In genomic region chr16:66979011-66979717, GRCh38 we compare ENCODE assay signal across 10 cellular contexts. TPM values are rescaled to one million over a fixed set of nuclear protein-coding genes. Genes with fewer than 3 reads are reported as not detected.
DNase-seq lines count a peak whose midpoint lies in the region; ATAC-seq and TF ChIP-seq lines count a peak whose summit lies in the region.
"Had no signal": no experiment of that assay in that cellular context is flagged by ENCODE, and none has a peak within 500 bp of the region (broad histone marks: within the 10 kb centered on the region; RNA-seq: fewer than 3 reads in every experiment).

No MANE protein-coding gene starts in this region.

- no peaks in the 10 kb centered on the region for H3K27me3 Mint-ChIP-seq in activated naive CD8-positive, alpha-beta T cell treated with anti-CD3 and anti-CD28 coated beads, Interleukin-2, amount 10 ng/mL, durations not matched to agents 7 days and 5 days
- peaks cover 10% of the 10 kb centered on the region for H3K27me3 Mint-ChIP-seq in activated naive CD8-positive, alpha-beta T cell treated with anti-CD3 and anti-CD28 coated beads, Interleukin-2, amount 50 U/mL, for 24 hours

- DNase-seq in activated naive CD8-positive, alpha-beta T cell treated with anti-CD3 and anti-CD28 coated beads, Interleukin-2, amount 10 ng/mL, durations not matched to agents 7 days and 5 days, result no peak
- no peak for DNase-seq in activated naive CD8-positive, alpha-beta T cell treated with anti-CD3 and anti-CD28 coated beads, Interleukin-2, amount 50 U/mL, for 24 hours
- DNase-seq in heart left ventricle (peak in 4 of 5 donors; percentile 40 to 65 (median 62)), aorta (peak; percentile 85 to 92), ovary (no peak), COLO829 (ENCODE audit: low spot score) (no peak)
- DNase-seq: activated CD8-positive, alpha-beta memory T cell treated with anti-CD3 and anti-CD28 coated beads, Interleukin-2, amount 50 U/mL, for 48 hours; GDM1; NCI-H2081 treated with DMSO at 0.1 percent for 48 hours had no signal

- H3K9me3 Mint-ChIP-seq in activated naive CD8-positive, alpha-beta T cell treated with anti-CD3 and anti-CD28 coated beads, Interleukin-2, amount 10 ng/mL, durations not matched to agents 7 days and 5 days, result no peaks in the 10 kb centered on the region
- no peaks in the 10 kb centered on the region for H3K9me3 Mint-ChIP-seq in activated naive CD8-positive, alpha-beta T cell treated with anti-CD3 and anti-CD28 coated beads, Interleukin-2, amount 50 U/mL, for 24 hours

- H3K27ac Mint-ChIP-seq in activated naive CD8-positive, alpha-beta T cell treated with anti-CD3 and anti-CD28 coated beads, Interleukin-2, amount 10 ng/mL, durations not matched to agents 7 days and 5 days, result peak overlapping the region; percentile 64
- no peak overlapping the region for H3K27ac Mint-ChIP-seq in activated naive CD8-positive, alpha-beta T cell treated with anti-CD3 and anti-CD28 coated beads, Interleukin-2, amount 50 U/mL, for 24 hours

- no peak for ATAC-seq in activated naive CD8-positive, alpha-beta T cell treated with anti-CD3 and anti-CD28 coated beads, Interleukin-2, amount 10 ng/mL, durations not matched to agents 7 days and 5 days (ENCODE audit: low read depth)
- ATAC-seq in activated naive CD8-positive, alpha-beta T cell treated with anti-CD3 and anti-CD28 coated beads, Interleukin-2, amount 50 U/mL, for 24 hours, result no peak
- ATAC-seq in heart left ventricle (peak; percentile 38 to 73 (median 60)), aorta (ENCODE audit: low FRiP score) (peak; percentile 64)

- no peak overlapping the region for H3K4me3 Mint-ChIP-seq in activated naive CD8-positive, alpha-beta T cell treated with anti-CD3 and anti-CD28 coated beads, Interleukin-2, amount 10 ng/mL, durations not matched to agents 7 days and 5 days
- H3K4me3 Mint-ChIP-seq in activated naive CD8-positive, alpha-beta T cell treated with anti-CD3 and anti-CD28 coated beads, Interleukin-2, amount 50 U/mL, for 24 hours, result no peak overlapping the region

- peaks cover 58% of the 10 kb centered on the region for H3K4me1 Mint-ChIP-seq in activated naive CD8-positive, alpha-beta T cell treated with anti-CD3 and anti-CD28 coated beads, Interleukin-2, amount 10 ng/mL, durations not matched to agents 7 days and 5 days
- peaks cover 48% of the 10 kb centered on the region for H3K4me1 Mint-ChIP-seq in activated naive CD8-positive, alpha-beta T cell treated with anti-CD3 and anti-CD28 coated beads, Interleukin-2, amount 50 U/mL, for 24 hours

- H3K27me3 ChIP-seq in heart left ventricle, result no peaks in the 10 kb centered on the region
- no peaks in the 10 kb centered on the region for H3K27me3 ChIP-seq in aorta (ENCODE audit: control insufficient read depth in 1 of 2, insufficient read depth in 2 of 2, low read length in 1 of 2)
- H3K27me3 ChIP-seq in ovary, result no peaks in the 10 kb centered on the region

- no peak for TF ChIP-seq CTCF in heart left ventricle (IDR thresholded peaks at IDR 0.05)
- no peak for TF ChIP-seq CTCF in ovary (IDR thresholded peaks at IDR 0.05)

- peaks cover 0 to 9% (median 0%) of the 10 kb centered on the region in 12 donors for H3K4me1 ChIP-seq in heart left ventricle
- no peaks in the 10 kb centered on the region for H3K4me1 ChIP-seq in aorta (ENCODE audit: control insufficient read depth in 1 of 2, insufficient read depth in 2 of 2, low read length in 2 of 2)
- H3K4me1 ChIP-seq in ovary (ENCODE audit: insufficient read depth), result no peaks in the 10 kb centered on the region

- WGBS in heart left ventricle, 4 donors, result 59 to 67% (median 64%) methylated on average over 11 to 16 of the region's 16 CpGs
- WGBS in aorta, 2 donors, result 47 to 58% methylated on average over 16 of the region's 16 CpGs
- WGBS in ovary, 3 donors, result 43 to 63% (median 49%) methylated on average over 15 to 16 of the region's 16 CpGs

- no peak for TF ChIP-seq EP300 in ovary (IDR thresholded peaks at IDR 0.05)

- TF ChIP-seq POLR2A in heart left ventricle (IDR thresholded peaks at IDR 0.05) (no peak), ovary (IDR thresholded peaks at IDR 0.05) (no peak)

- no peak overlapping the region for H3K4me3 ChIP-seq in heart left ventricle
- H3K4me3 ChIP-seq in aorta (ENCODE audit: low read length in 2 of 2), result no peak overlapping the region
- H3K4me3 ChIP-seq in ovary, result no peak overlapping the region
- H3K4me3 ChIP-seq: skin epidermis had no signal

- no peaks in the 10 kb centered on the region for H3K36me3 ChIP-seq in heart left ventricle
- H3K36me3 ChIP-seq in aorta (ENCODE audit: control insufficient read depth in 1 of 2, insufficient read depth in 2 of 2, low read length in 1 of 2), result no peaks in the 10 kb centered on the region
- no peaks in the 10 kb centered on the region for H3K36me3 ChIP-seq in ovary

- peaks cover 0 to 2% (median 0%) of the 10 kb centered on the region in 12 donors for H3K9me3 ChIP-seq in heart left ventricle
- no peaks in the 10 kb centered on the region for H3K9me3 ChIP-seq in aorta (ENCODE audit: control insufficient read depth, low read length)
- H3K9me3 ChIP-seq in ovary, result no peaks in the 10 kb centered on the region

- peaks cover 4% of the 10 kb centered on the region for H3K36me3 Mint-ChIP-seq in activated naive CD8-positive, alpha-beta T cell treated with anti-CD3 and anti-CD28 coated beads, Interleukin-2, amount 10 ng/mL, durations not matched to agents 7 days and 5 days
- no peaks in the 10 kb centered on the region for H3K36me3 Mint-ChIP-seq in activated naive CD8-positive, alpha-beta T cell treated with anti-CD3 and anti-CD28 coated beads, Interleukin-2, amount 50 U/mL, for 24 hours (ENCODE audit: low read depth)

- intact Hi-C loops in heart left ventricle (cut with DNase I), result loop anchor here in 5 of 10 donors (2.0 to 10.0 kb wide), 4 partner anchors 123 to 206 kb away; partner anchors contain the start of genes MATCAP1 (in 3 of the 5) and PHAF1 (in 1 of the 5)
- intact Hi-C loops in aorta (cut with DNase I), result loop anchor here in 1 of 2 donors (10.0 kb wide), 1 partner anchor 206 kb away; the partner anchor contains the start of gene MATCAP1
- intact Hi-C loops in ovary (cut with DNase I), result loop anchor here in 1 of 4 donors (10.0 kb wide), 1 partner anchor 206 kb away; the partner anchor contains the start of gene MATCAP1

- no peak overlapping the region for H3K27ac ChIP-seq in heart left ventricle
- H3K27ac ChIP-seq in aorta (ENCODE audit: low read depth in 1 of 2, low read length in 2 of 2), result no peak overlapping the region
- no peak overlapping the region for H3K27ac ChIP-seq in ovary

- POLR2A ChIA-PET in activated naive CD8-positive, alpha-beta T cell treated with anti-CD3 and anti-CD28 coated beads, Interleukin-2, amount 10 ng/mL, durations not matched to agents 7 days and 5 days (lab: Charles Lee), result interaction anchor here (0.7 to 4.3 kb wide), 3 partner anchors 35 to 131 kb away, joined by 3 to 38 read pairs (median 3); partner anchors contain the start of genes CBFB and PHAF1

RNA-seq across cellular contexts. Expression of gene CES4A, which starts 9.2 kb away (rescaled TPM):
- total RNA-seq in activated naive CD8-positive, alpha-beta T cell treated with anti-CD3 and anti-CD28 coated beads, Interleukin-2, amount 10 ng/mL, durations not matched to agents 7 days and 5 days, result 10 to 100 TPM; 16.2 to 17.5 TPM
- 10 to 100 TPM in 2 of 9 donors, 1 to 10 TPM in 7; 3.5 to 26.8 (median 7.1) TPM for total RNA-seq in heart left ventricle
- polyA plus RNA-seq in heart left ventricle, result 10 to 100 TPM in 1 of 2 donors, 1 to 10 TPM in 1; 8.1 to 16.6 TPM
- total RNA-seq in aorta, result 10 to 100 TPM in 1 of 2 donors, 1 to 10 TPM in 1; 5.5 to 14.2 TPM
- polyA plus RNA-seq in aorta, result 10 to 100 TPM in 1 of 2 donors, 1 to 10 TPM in 1; 1.9 to 22.7 TPM
- 10 to 100 TPM in 5 of 7 donors, 1 to 10 TPM in 2; 6.7 to 67.1 (median 15.5) TPM for total RNA-seq in ovary
- polyA plus RNA-seq in ovary, result 1 to 10 TPM; 6.0 to 9.7 TPM

RNA-seq across cellular contexts. Expression of gene CES3, which starts 18.1 kb away (rescaled TPM):
- 1 to 10 TPM; 4.8 to 8.3 TPM for total RNA-seq in activated naive CD8-positive, alpha-beta T cell treated with anti-CD3 and anti-CD28 coated beads, Interleukin-2, amount 10 ng/mL, durations not matched to agents 7 days and 5 days
- total RNA-seq in heart left ventricle (1 to 10 TPM in 3 of 9 donors, under 1 TPM in 6; 0.51 to 1.7 (median 0.88) TPM), aorta (1 to 10 TPM; 1.0 to 2.4 TPM), ovary (1 to 10 TPM in 5 of 7 donors, under 1 TPM in 2; 0.45 to 2.3 (median 1.4) TPM)
- polyA plus RNA-seq in heart left ventricle (1 to 10 TPM in 1 of 2 donors, under 1 TPM in 1; 0.08 to 1.1 TPM), aorta (1 to 10 TPM in 1 of 2 donors, under 1 TPM in 1; 0.15 to 1.5 TPM), ovary (under 1 TPM; 0.73 to 0.91 TPM)

RNA-seq across cellular contexts. Expression of gene CES2, which starts 43.8 kb away (rescaled TPM):
- 10 to 100 TPM; 45.4 to 46.4 TPM for total RNA-seq in activated naive CD8-positive, alpha-beta T cell treated with anti-CD3 and anti-CD28 coated beads, Interleukin-2, amount 10 ng/mL, durations not matched to agents 7 days and 5 days
- 100 to 1,000 TPM in 4 of 9 donors, 10 to 100 TPM in 5; 56.0 to 157 (median 78.8) TPM for total RNA-seq in heart left ventricle
- 100 to 1,000 TPM in 1 of 2 donors, 10 to 100 TPM in 1; 40.9 to 125 TPM for polyA plus RNA-seq in heart left ventricle
- total RNA-seq in aorta, result 10 to 100 TPM; 32.7 to 42.1 TPM
- polyA plus RNA-seq in aorta, result 10 to 100 TPM; 20.5 to 34.4 TPM
- 10 to 100 TPM; 25.5 to 51.9 (median 42.2) TPM for total RNA-seq in ovary
- polyA plus RNA-seq in ovary, result 10 to 100 TPM; 29.4 to 38.9 TPM

RNA-seq across cellular contexts. Expression of gene CIAO2B, which starts 45.0 kb away (rescaled TPM):
- total RNA-seq in activated naive CD8-positive, alpha-beta T cell treated with anti-CD3 and anti-CD28 coated beads, Interleukin-2, amount 10 ng/mL, durations not matched to agents 7 days and 5 days, result 100 to 1,000 TPM in 1 of 2 experiments, 10 to 100 TPM in 1; 98.0 to 106 TPM
- total RNA-seq in heart left ventricle (100 to 1,000 TPM; 103 to 188 (median 110) TPM), aorta (10 to 100 TPM; 51.9 to 62.4 TPM), ovary (10 to 100 TPM; 57.7 to 77.8 (median 66.7) TPM)
- polyA plus RNA-seq in heart left ventricle (100 to 1,000 TPM; 265 to 669 TPM), aorta (100 to 1,000 TPM; 149 to 165 TPM), ovary (100 to 1,000 TPM in 1 of 2 donors, 10 to 100 TPM in 1; 40.1 to 150 TPM)

RNA-seq across cellular contexts. Expression of gene CBFB, which starts 49.8 kb away (rescaled TPM):
- total RNA-seq in activated naive CD8-positive, alpha-beta T cell treated with anti-CD3 and anti-CD28 coated beads, Interleukin-2, amount 10 ng/mL, durations not matched to agents 7 days and 5 days, result 100 to 1,000 TPM; 193 to 198 TPM
- total RNA-seq in heart left ventricle, result 10 to 100 TPM; 16.4 to 53.6 (median 28.1) TPM
- 10 to 100 TPM; 11.3 to 41.0 TPM for polyA plus RNA-seq in heart left ventricle
- 10 to 100 TPM; 37.4 to 67.3 TPM for total RNA-seq in aorta
- 10 to 100 TPM; 12.0 to 19.9 TPM for polyA plus RNA-seq in aorta
- total RNA-seq in ovary, result 10 to 100 TPM; 39.9 to 58.3 (median 48.9) TPM
- 10 to 100 TPM; 19.2 to 23.8 TPM for polyA plus RNA-seq in ovary

Comparison
In these comparisons a context has a peak if more than half of its experiments do, and no peak if none do; other contexts are left out.
1. ATAC-seq: peak in heart left ventricle (4 of 4) and aorta (single experiment); none in activated naive CD8-positive, alpha-beta T cell treated with anti-CD3 and anti-CD28 coated beads, Interleukin-2, amount 10 ng/mL, durations not matched to agents 7 days and 5 days (single experiment) and activated naive CD8-positive, alpha-beta T cell treated with anti-CD3 and anti-CD28 coated beads, Interleukin-2, amount 50 U/mL, for 24 hours (single experiment).
2. DNase-seq: peak in heart left ventricle (4 of 5) and aorta (2 of 2); none in activated naive CD8-positive, alpha-beta T cell treated with anti-CD3 and anti-CD28 coated beads, Interleukin-2, amount 10 ng/mL, durations not matched to agents 7 days and 5 days (single experiment), activated naive CD8-positive, alpha-beta T cell treated with anti-CD3 and anti-CD28 coated beads, Interleukin-2, amount 50 U/mL, for 24 hours (single experiment), ovary (0 of 5) and COLO829 (single experiment).